19 cellular contexts compared by ENCODE assay signal in the genomic region with DNA sequence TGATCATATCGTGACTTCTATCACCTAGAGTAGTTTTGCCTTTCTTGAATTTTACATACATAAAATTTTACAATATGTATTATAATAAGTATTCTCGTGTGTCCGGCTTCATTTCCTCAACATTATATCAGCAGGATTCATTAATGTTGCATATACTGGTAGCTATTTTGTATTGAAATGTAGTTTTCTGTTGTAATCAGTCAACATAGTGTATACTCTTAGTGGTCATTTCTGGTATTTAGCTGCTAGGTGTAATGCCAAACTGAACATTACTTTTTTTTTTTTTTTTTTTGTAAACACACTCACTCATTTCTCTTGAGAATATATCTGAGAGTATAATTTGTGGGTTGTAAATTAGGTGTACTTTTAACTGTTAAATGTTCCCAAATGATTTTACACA.
A peak's percentile ranks its signal among the peaks of the same experiment; 100 is the strongest.
DNase-seq lines count a peak whose midpoint lies in the region; ATAC-seq, FAIRE-seq and TF ChIP-seq lines count a peak whose summit lies in the region.
"Had no signal": no experiment of that assay in that cellular context is flagged by ENCODE, and none has a peak within 500 bp of the region (broad histone marks: within the 10 kb centered on the region; RNA-seq: fewer than 3 reads in every experiment).

No MANE protein-coding gene starts in this region.

- no peaks in the 10 kb centered on the region for H4K20me1 ChIP-seq in GM23338 (replicated peaks; ENCODE audit: insufficient read depth)
- H4K20me1 ChIP-seq: BLaER1 had no signal

- H3K4me1 ChIP-seq in GM23338 (ENCODE audit: insufficient read depth): peaks cover 16% of the 10 kb centered on the region
- H3K4me1 ChIP-seq in HUES6 (ENCODE audit: control insufficient read depth, insufficient read depth, low read length): peaks cover 19% of the 10 kb centered on the region

- H3K27me3 Mint-ChIP-seq in GM23338 (ENCODE audit: insufficient read depth, low read depth, poor library complexity) (no peaks in the 10 kb centered on the region), mesothelial cell of epicardium (ENCODE audit: low read depth) (no peaks in the 10 kb centered on the region)

- no peak for TF ChIP-seq POLR2A in H54 (IDR thresholded peaks at IDR 0.05; ENCODE audit: low read depth, low read length)

- H3K9me2 ChIP-seq in GM23338 (ENCODE audit: insufficient read depth): no peaks in the 10 kb centered on the region; the same call in 1 of the 2 replicates

- DNase-seq in GM23338 (ENCODE audit: low spot score): no peak
- DNase-seq in SK-N-MC (ENCODE audit: low read depth, low spot score): no peak
- DNase-seq in mesothelial cell of epicardium (ENCODE audit: low spot score in 2 of 2, unreplicated experiment in 2 of 2): no peak
- no peak for DNase-seq in stimulated activated CD4-positive, alpha-beta T cell treated with anti-CD3 and anti-CD28 coated beads, Interleukin-4, amount 100 ng/mL, for 4 hours
- no peak for DNase-seq in H54 (ENCODE audit: insufficient read length, low spot score)
- DNase-seq in NCI-H526 treated with DMSO at 0.1 percent for 48 hours (lab: John Stamatoyannopoulos, UW): no peak
- DNase-seq in sciatic nerve (ENCODE audit: low spot score): no peak
- DNase-seq: CD4-positive, alpha-beta memory T cell; DMS153; DND-41; HCEC 1CT had no signal

- H3F3A ChIP-seq in GM23338 (replicated peaks; ENCODE audit: low read depth): no peaks in the 10 kb centered on the region

- ATAC-seq in GM23338 (no peak), sciatic nerve (no peak)
- ATAC-seq: K562 had no signal

- peaks cover 45% of the 10 kb centered on the region for H3K36me3 Mint-ChIP-seq in GM23338 (ENCODE audit: low read depth)
- peaks cover 34% of the 10 kb centered on the region for H3K36me3 Mint-ChIP-seq in mesothelial cell of epicardium
- H3K36me3 Mint-ChIP-seq: CD14-positive monocyte; CD4-positive, alpha-beta memory T cell had no signal

- intact Hi-C loops in sciatic nerve (cut with DNase I): no loop called here

- H3K9me3 ChIP-seq in HUES6 (ENCODE audit: control insufficient read depth, insufficient read depth, low read depth, low read length) (no peaks in the 10 kb centered on the region), SK-N-MC (ENCODE audit: low read depth, low read length) (no peaks in the 10 kb centered on the region)
- H3K9me3 ChIP-seq: BLaER1 had no signal

- peaks cover 7% of the 10 kb centered on the region; the same call in 1 of the 2 replicates for H3K79me2 ChIP-seq in GM23338 (replicated peaks; ENCODE audit: insufficient read depth)

- peak overlapping the region; percentile 90 for H3K27ac Mint-ChIP-seq in GM23338
- H3K27ac Mint-ChIP-seq in mesothelial cell of epicardium: peak overlapping the region; percentile 8
- H3K27ac Mint-ChIP-seq: CD14-positive monocyte; CD4-positive, alpha-beta memory T cell had no signal

- TF ChIP-seq CTCF in GM23338 (conservative IDR thresholded peaks at IDR 0.05; ENCODE audit: low read depth in 2 of 2) (no peak), mesothelial cell of epicardium (IDR thresholded peaks at IDR 0.05; ENCODE audit: unreplicated experiment) (no peak)

- H3K9me3 Mint-ChIP-seq in GM23338 (no peaks in the 10 kb centered on the region), mesothelial cell of epicardium (peaks cover 8% of the 10 kb centered on the region)
- H3K9me3 Mint-ChIP-seq: CD14-positive monocyte had no signal

- H3K27ac ChIP-seq in GM23338 (ENCODE audit: low read depth): no peak overlapping the region; the same call in 1 of the 2 replicates
- peak overlapping the region; percentile 79; the same call in 1 of the 2 replicates for H3K27ac ChIP-seq in HUES6 (ENCODE audit: low read depth, low read length)
- H3K27ac ChIP-seq in SK-N-MC: peak overlapping the region; percentile 57; the same call in 1 of the 2 replicates
- H3K27ac ChIP-seq: BLaER1 had no signal

- H3K4me2 ChIP-seq in GM23338: no peak overlapping the region
- H3K4me2 ChIP-seq: BLaER1 had no signal

- H3K36me3 ChIP-seq in GM23338 (ENCODE audit: insufficient read depth) (peaks cover 18% of the 10 kb centered on the region; the same call in 1 of the 2 replicates), HUES6 (ENCODE audit: control insufficient read depth, insufficient read depth, low read length) (peaks cover 49% of the 10 kb centered on the region), SK-N-MC (ENCODE audit: insufficient read depth, low read length) (no peaks in the 10 kb centered on the region)
- H3K36me3 ChIP-seq: BLaER1 had no signal

- no peak overlapping the region for H2AFZ ChIP-seq in GM23338

- peaks cover 20% of the 10 kb centered on the region for H3K4me1 Mint-ChIP-seq in GM23338
- H3K4me1 Mint-ChIP-seq in mesothelial cell of epicardium: peaks cover 40% of the 10 kb centered on the region
- H3K4me1 Mint-ChIP-seq: CD14-positive monocyte; CD4-positive, alpha-beta memory T cell had no signal

- no peak overlapping the region for H3K9ac ChIP-seq in HUES6 (ENCODE audit: low read length)
- no peak overlapping the region for H3K9ac ChIP-seq in SK-N-MC (ENCODE audit: insufficient read length)
- H3K9ac ChIP-seq: BLaER1 had no signal

- H3K4me3 Mint-ChIP-seq in GM23338 (no peak overlapping the region), mesothelial cell of epicardium (no peak overlapping the region)
- H3K4me3 Mint-ChIP-seq: CD14-positive monocyte; CD4-positive, alpha-beta memory T cell had no signal

- H3K27me3 ChIP-seq in GM23338 (ENCODE audit: insufficient read depth) (no peaks in the 10 kb centered on the region), HUES6 (ENCODE audit: control insufficient read depth, insufficient read depth, low read length) (no peaks in the 10 kb centered on the region)
- H3K27me3 ChIP-seq: BLaER1 had no signal

- no peak for FAIRE-seq in H54 (lab: Jason Lieb, UNC)
- FAIRE-seq: A204.1, G401.6, GM18507, H1 had no signal

- H3K4me3 ChIP-seq in GM23338: no peak overlapping the region
- H3K4me3 ChIP-seq in HUES6 (ENCODE audit: low read depth, low read length): no peak overlapping the region
- H3K4me3 ChIP-seq in SK-N-MC: no peak overlapping the region
- H3K4me3 ChIP-seq: BLaER1, K562 had no signal

TF ChIP-seq in GM23338, 12 proteins besides CTCF, POLR2A, EP300 and RAD21 (continues in another document):
- TF ChIP-seq NANOG (IDR thresholded peaks at IDR 0.05; ENCODE audit: borderline replicate concordance) (no peak), ZNF114 (CRISPR knock-in tag; IDR thresholded peaks at IDR 0.05) (no peak)
- TF ChIP-seq, protein P1, sequence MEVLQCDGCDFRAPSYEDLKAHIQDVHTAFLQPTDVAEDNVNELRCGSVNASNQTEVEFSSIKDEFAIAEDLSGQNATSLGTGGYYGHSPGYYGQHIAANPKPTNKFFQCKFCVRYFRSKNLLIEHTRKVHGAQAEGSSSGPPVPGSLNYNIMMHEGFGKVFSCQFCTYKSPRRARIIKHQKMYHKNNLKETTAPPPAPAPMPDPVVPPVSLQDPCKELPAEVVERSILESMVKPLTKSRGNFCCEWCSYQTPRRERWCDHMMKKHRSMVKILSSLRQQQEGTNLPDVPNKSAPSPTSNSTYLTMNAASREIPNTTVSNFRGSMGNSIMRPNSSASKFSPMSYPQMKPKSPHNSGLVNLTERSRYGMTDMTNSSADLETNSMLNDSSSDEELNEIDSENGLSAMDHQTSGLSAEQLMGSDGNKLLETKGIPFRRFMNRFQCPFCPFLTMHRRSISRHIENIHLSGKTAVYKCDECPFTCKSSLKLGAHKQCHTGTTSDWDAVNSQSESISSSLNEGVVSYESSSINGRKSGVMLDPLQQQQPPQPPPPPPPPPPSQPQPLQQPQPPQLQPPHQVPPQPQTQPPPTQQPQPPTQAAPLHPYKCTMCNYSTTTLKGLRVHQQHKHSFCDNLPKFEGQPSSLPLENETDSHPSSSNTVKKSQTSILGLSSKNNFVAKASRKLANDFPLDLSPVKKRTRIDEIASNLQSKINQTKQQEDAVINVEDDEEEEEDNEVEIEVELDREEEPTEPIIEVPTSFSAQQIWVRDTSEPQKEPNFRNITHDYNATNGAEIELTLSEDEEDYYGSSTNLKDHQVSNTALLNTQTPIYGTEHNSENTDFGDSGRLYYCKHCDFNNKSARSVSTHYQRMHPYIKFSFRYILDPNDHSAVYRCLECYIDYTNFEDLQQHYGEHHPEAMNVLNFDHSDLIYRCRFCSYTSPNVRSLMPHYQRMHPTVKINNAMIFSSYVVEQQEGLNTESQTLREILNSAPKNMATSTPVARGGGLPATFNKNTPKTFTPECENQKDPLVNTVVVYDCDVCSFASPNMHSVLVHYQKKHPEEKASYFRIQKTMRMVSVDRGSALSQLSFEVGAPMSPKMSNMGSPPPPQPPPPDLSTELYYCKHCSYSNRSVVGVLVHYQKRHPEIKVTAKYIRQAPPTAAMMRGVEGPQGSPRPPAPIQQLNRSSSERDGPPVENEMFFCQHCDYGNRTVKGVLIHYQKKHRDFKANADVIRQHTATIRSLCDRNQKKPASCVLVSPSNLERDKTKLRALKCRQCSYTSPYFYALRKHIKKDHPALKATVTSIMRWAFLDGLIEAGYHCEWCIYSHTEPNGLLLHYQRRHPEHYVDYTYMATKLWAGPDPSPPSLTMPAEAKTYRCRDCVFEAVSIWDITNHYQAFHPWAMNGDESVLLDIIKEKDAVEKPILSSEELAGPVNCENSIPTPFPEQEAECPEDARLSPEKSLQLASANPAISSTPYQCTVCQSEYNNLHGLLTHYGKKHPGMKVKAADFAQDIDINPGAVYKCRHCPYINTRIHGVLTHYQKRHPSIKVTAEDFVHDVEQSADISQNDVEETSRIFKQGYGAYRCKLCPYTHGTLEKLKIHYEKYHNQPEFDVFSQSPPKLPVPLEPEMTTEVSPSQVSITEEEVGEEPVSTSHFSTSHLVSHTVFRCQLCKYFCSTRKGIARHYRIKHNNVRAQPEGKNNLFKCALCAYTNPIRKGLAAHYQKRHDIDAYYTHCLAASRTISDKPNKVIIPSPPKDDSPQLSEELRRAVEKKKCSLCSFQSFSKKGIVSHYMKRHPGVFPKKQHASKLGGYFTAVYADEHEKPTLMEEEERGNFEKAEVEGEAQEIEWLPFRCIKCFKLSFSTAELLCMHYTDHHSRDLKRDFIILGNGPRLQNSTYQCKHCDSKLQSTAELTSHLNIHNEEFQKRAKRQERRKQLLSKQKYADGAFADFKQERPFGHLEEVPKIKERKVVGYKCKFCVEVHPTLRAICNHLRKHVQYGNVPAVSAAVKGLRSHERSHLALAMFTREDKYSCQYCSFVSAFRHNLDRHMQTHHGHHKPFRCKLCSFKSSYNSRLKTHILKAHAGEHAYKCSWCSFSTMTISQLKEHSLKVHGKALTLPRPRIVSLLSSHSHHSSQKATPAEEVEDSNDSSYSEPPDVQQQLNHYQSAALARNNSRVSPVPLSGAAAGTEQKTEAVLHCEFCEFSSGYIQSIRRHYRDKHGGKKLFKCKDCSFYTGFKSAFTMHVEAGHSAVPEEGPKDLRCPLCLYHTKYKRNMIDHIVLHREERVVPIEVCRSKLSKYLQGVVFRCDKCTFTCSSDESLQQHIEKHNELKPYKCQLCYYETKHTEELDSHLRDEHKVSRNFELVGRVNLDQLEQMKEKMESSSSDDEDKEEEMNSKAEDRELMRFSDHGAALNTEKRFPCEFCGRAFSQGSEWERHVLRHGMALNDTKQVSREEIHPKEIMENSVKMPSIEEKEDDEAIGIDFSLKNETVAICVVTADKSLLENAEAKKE (CRISPR knock-in tag; IDR thresholded peaks at IDR 0.05): no peak
